In genomic region chr4:16513876-16514275, GRCh38 we compare ENCODE assay signal across 19 cellular contexts.
"Had no signal": no experiment of that assay in that cellular context is flagged by ENCODE, and none has a peak within 500 bp of the region (broad histone marks: within the 10 kb centered on the region; RNA-seq: fewer than 3 reads in every experiment).

No MANE protein-coding gene starts in this region.

- ATAC-seq: esophagus mucosa; heart right ventricle; left colon; left ventricle myocardium superior; right lobe of liver; stimulated activated effector memory CD8-positive, alpha-beta T cell treated with anti-CD3 and anti-CD28 coated beads, Interleukin-12 subunit alpha, Interleukin-12 subunit beta, amount 100 ng/mL, for 72 hours; stimulated activated naive CD8-positive, alpha-beta T cell treated with anti-CD3 and anti-CD28 coated beads, Interleukin-15, Interleukin-2, amounts not matched to agents 100 U/mL and 50 U/mL, for 24 hours had no signal

- DNase-seq: colonic mucosa; effector CD4-positive, alpha-beta T cell; endodermal cell; heart right ventricle; immature natural killer cell; left colon; left ventricle myocardium superior; mesendoderm; naive B cell; retina; right lobe of liver; stimulated activated CD4-positive, alpha-beta T cell treated with anti-CD3 and anti-CD28 coated beads, Interleukin-4, amount 100 ng/mL, for 1 hour; stimulated activated CD8-positive, alpha-beta memory T cell treated with anti-CD3 and anti-CD28 coated beads, Interleukin-4, amount 100 ng/mL, for 48 hours; stimulated activated naive CD8-positive, alpha-beta T cell treated with anti-CD3 and anti-CD28 coated beads, Interleukin-15, Interleukin-2, amounts not matched to agents 100 U/mL and 50 U/mL, for 24 hours; thyroid gland; upper lobe of left lung; uterus had no signal
